ENCODE assay signal across 23 cellular contexts in the genomic region with DNA sequence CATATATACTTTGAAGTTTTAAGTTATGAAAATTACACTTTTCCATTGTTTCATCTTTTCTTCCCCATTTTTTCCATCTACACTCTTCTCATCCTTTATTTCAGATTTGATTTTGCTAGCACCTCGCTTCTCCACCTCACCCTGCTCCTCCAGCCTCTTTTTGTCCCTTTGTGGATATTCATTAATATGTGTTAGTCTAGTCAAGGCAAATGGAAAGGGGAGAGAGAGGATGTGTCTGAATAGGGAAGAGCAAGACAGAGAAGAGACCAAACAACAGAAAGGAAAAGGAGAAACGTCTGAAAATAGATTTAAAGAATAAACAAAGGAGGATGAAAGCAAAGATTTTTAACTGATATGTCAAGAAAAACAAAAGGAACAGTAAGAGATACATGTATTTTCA. TPM values are rescaled to one million over a fixed set of nuclear protein-coding genes. Genes with fewer than 3 reads are reported as not detected.
A peak's percentile ranks its signal among the peaks of the same experiment; 100 is the strongest.
DNase-seq lines count a peak whose midpoint lies in the region; ATAC-seq and TF ChIP-seq lines count a peak whose summit lies in the region.
"Had no signal": no experiment of that assay in that cellular context is flagged by ENCODE, and none has a peak within 500 bp of the region (broad histone marks: within the 10 kb centered on the region; RNA-seq: fewer than 3 reads in every experiment).

No MANE protein-coding gene starts in this region.

- H3T11ph ChIP-seq in H9 (ENCODE audit: low read length), result no peak overlapping the region

- H3K4me3 Mint-ChIP-seq in H9 (peak overlapping the region in 1 of 2 experiments; percentile 1; a peak in 1 of 5 replicates), nephron progenitor cell (no peak overlapping the region)
- H3K4me3 Mint-ChIP-seq: CD4-positive, alpha-beta T cell had no signal

- no peak overlapping the region for H2BK20ac ChIP-seq in H9 (ENCODE audit: low read depth, low read length, poor library complexity, severe bottlenecking)

- H3K9me3 Mint-ChIP-seq in H9, result no peaks in the 10 kb centered on the region
- H3K9me3 Mint-ChIP-seq in nephron progenitor cell, result no peaks in the 10 kb centered on the region
- H3K9me3 Mint-ChIP-seq: CD4-positive, alpha-beta T cell had no signal

- no peak overlapping the region for H3K23ac ChIP-seq in H9 (ENCODE audit: insufficient read length, low read depth, low read length)

- H4K8ac ChIP-seq in H9 (replicated peaks; ENCODE audit: insufficient read length, low read depth, low read length), result no peak overlapping the region

- no peak overlapping the region for H2BK120ac ChIP-seq in H9 (ENCODE audit: low read depth, low read length, poor library complexity, severe bottlenecking)

- no peak for DNase-seq in H9
- peak; percentile 73 for DNase-seq in NCI-H748 (lab: John Stamatoyannopoulos, UW; ENCODE audit: unreplicated experiment)
- peak; percentile 51 for DNase-seq in cerebellar cortex (ENCODE audit: low spot score)
- no peak for DNase-seq in nephron progenitor cell
- no peak for DNase-seq in cerebellum (ENCODE audit: low spot score)
- DNase-seq: AML-193; CD4-positive, alpha-beta T cell; Karpas-422; NCI-H1092 treated with DMSO at 0.1 percent for 48 hours; NCI-H146; NCI-H1930; NCI-H446; NCI-H524 treated with DMSO at 0.1 percent for 48 hours; NK-92 treated with Interleukin-12 subunit alpha and Interleukin-12 subunit beta, amount 100 ng/mL, for 24 hours; PC-9; Right ventricle myocardium superior; RPMI8226 had no signal

- no peak overlapping the region for H2BK5ac ChIP-seq in H9 (ENCODE audit: insufficient read length, low read length)

- no peak overlapping the region for H3K4ac ChIP-seq in H9 (ENCODE audit: low read depth, low read length)

- H4K5ac ChIP-seq in H9 (ENCODE audit: insufficient read length, low read depth, low read length), result no peak overlapping the region

- no peak overlapping the region for H4K91ac ChIP-seq in H9 (ENCODE audit: insufficient read length, low read depth, low read length)

- no peaks in the 10 kb centered on the region for H3K79me1 ChIP-seq in H9 (ENCODE audit: insufficient read depth, low read depth, low read length, poor library complexity, severe bottlenecking)

- H3K27ac Mint-ChIP-seq in H9 (peak overlapping the region in 2 of 3 experiments; percentile 25 to 27; a peak in 3 of 7 replicates), nephron progenitor cell (peak overlapping the region; percentile 3)
- H3K27ac Mint-ChIP-seq: CD4-positive, alpha-beta T cell had no signal

- TF ChIP-seq CTCF in H9 (conservative IDR thresholded peaks at IDR 0.05) (no peak), nephron progenitor cell (IDR thresholded peaks at IDR 0.05) (no peak)

- H2BK12ac ChIP-seq in H9 (ENCODE audit: insufficient read length, low read depth, low read length), result no peak overlapping the region

- H4K20me1 ChIP-seq in H9 (ENCODE audit: control insufficient read depth, insufficient read depth, insufficient read length), result no peaks in the 10 kb centered on the region
- H4K20me1 ChIP-seq: BLaER1 treated with 17β-estradiol and CSF1 and Interleukin-3, amounts not matched to agents 10 nM and 100 nM had no signal

- H3K79me2 ChIP-seq in H9 (ENCODE audit: insufficient read depth, low read length), result no peaks in the 10 kb centered on the region

- no peaks in the 10 kb centered on the region for H3K9me3 ChIP-seq in H9 (ENCODE audit: control insufficient read depth, low read depth, low read length)
- H3K9me3 ChIP-seq: A549; BLaER1 treated with 17β-estradiol and CSF1 and Interleukin-3, amounts not matched to agents 10 nM and 100 nM; SJSA1 had no signal

- H2AFZ ChIP-seq in H9 (ENCODE audit: low read length), result no peak overlapping the region
- H2AFZ ChIP-seq: PC-9 had no signal

- no peaks in the 10 kb centered on the region for H3K27me3 ChIP-seq in H9 (ENCODE audit: insufficient read depth, low read length)
- H3K27me3 ChIP-seq: BLaER1 treated with 17β-estradiol and CSF1 and Interleukin-3, amounts not matched to agents 10 nM and 100 nM; SJSA1 had no signal

- H3K4me1 Mint-ChIP-seq in H9 (peaks cover 23 to 35% of the 10 kb centered on the region in 2 experiments), nephron progenitor cell (peaks cover 13% of the 10 kb centered on the region)

- H3K4me1 ChIP-seq in H9 (ENCODE audit: insufficient read depth, low read length), result peaks cover 2% of the 10 kb centered on the region; the same call in 1 of the 2 replicates
- H3K4me1 ChIP-seq: A549; BLaER1 treated with 17β-estradiol and CSF1 and Interleukin-3, amounts not matched to agents 10 nM and 100 nM; SJSA1 had no signal

- no peak for ATAC-seq in GM19328 (IDR thresholded peaks at IDR 0.05; ENCODE audit: unreplicated experiment)
- no peak for ATAC-seq in HG03159 (IDR thresholded peaks at IDR 0.05; ENCODE audit: unreplicated experiment)
- ATAC-seq: A549, HepG2 had no signal

- H3K9ac ChIP-seq in H9 (ENCODE audit: extremely low read depth, insufficient read length, low read length), result no peak overlapping the region
- H3K9ac ChIP-seq: BLaER1 treated with 17β-estradiol and CSF1 and Interleukin-3, amounts not matched to agents 10 nM and 100 nM had no signal

- H3K56ac ChIP-seq in H9 (ENCODE audit: insufficient read length, low read depth, low read length), result no peak overlapping the region

- H3K14ac ChIP-seq in H9 (ENCODE audit: insufficient read depth, low read length), result no peak overlapping the region

- H3K18ac ChIP-seq in H9 (ENCODE audit: insufficient read length, low read depth, low read length), result no peak overlapping the region

- H3K4me2 ChIP-seq in H9 (ENCODE audit: insufficient read depth, insufficient read length, low read length), result no peak overlapping the region
- H3K4me2 ChIP-seq: A549; BLaER1 treated with 17β-estradiol and CSF1 and Interleukin-3, amounts not matched to agents 10 nM and 100 nM; PC-9 had no signal

- H3K23me2 ChIP-seq in H9 (ENCODE audit: insufficient read length, low read depth, low read length, poor library complexity, severe bottlenecking), result no peaks in the 10 kb centered on the region

- H2BK15ac ChIP-seq in H9 (ENCODE audit: low read depth, low read length), result no peak overlapping the region

- no peaks in the 10 kb centered on the region for H3K36me3 Mint-ChIP-seq in H9 (ENCODE audit: insufficient read depth in 1 of 3, low read depth in 3 of 3)
- H3K36me3 Mint-ChIP-seq in nephron progenitor cell (ENCODE audit: low read depth), result no peaks in the 10 kb centered on the region

- no peak overlapping the region for H3K27ac ChIP-seq in H9 (ENCODE audit: insufficient read length, low read depth, low read length)
- H3K27ac ChIP-seq: A549; BLaER1 treated with 17β-estradiol and CSF1 and Interleukin-3, amounts not matched to agents 10 nM and 100 nM; PC-9; SJSA1 had no signal

- H2AK5ac ChIP-seq in H9 (ENCODE audit: insufficient read length, low read length), result no peak overlapping the region

- no peaks in the 10 kb centered on the region for H3K27me3 Mint-ChIP-seq in H9 (ENCODE audit: low read depth)
- H3K27me3 Mint-ChIP-seq in nephron progenitor cell (ENCODE audit: low read depth, poor library complexity), result peaks cover 3% of the 10 kb centered on the region
- H3K27me3 Mint-ChIP-seq: CD4-positive, alpha-beta T cell had no signal

- WGBS in H9 (ENCODE audit: extremely low coverage, insufficient read length, low lambda C conversion rate), result no CpG with 5 or more reads among the region's 2 CpGs

RNA-seq across cellular contexts. Expression of a gene that starts 24.1 kb away (rescaled TPM):
- total RNA-seq in H9 (2021), result 2.4 and 2.9 TPM in 2 replicates
- 923 TPM for total RNA-seq in cerebellum
- total RNA-seq: CD4-positive, alpha-beta T cell; HepG2; SJSA1 had no signal

Comparison
In these comparisons a context has a peak if more than half of its experiments do, and no peak if none do; other contexts are left out.
1. DNase-seq: peak in NCI-H748 (single experiment) and cerebellar cortex (single experiment); none in H9 (single experiment), nephron progenitor cell (single experiment) and cerebellum (single experiment).
2. RNA of a gene that starts 24.1 kb away (total RNA-seq): 923 TPM in cerebellum (single experiment); 2.4 to 2.9 TPM in H9; every median in the first group is over 100 times any median in the second.